In the genomic region with DNA sequence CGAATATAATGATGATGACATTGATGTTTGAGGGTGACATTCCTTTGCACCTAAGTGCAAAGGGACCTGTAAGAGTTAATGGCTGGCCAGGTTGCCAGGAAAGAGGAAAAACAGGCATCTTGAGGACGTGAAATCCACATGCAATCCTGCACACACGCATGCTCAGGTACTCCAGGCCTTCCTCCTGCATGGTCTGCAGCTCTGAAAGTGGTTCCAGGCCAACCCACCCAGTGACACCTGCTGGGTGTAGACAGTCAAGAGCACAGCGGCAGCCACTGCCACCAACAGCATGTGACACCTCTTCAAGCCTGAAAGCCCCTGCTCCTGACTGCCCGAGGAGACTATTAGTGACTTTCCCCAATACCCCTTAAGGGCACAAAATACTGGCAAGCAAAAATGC, we compare ENCODE assay signal across 27 cellular contexts.
A peak's percentile ranks its signal among the peaks of the same experiment; 100 is the strongest.
DNase-seq lines count a peak whose midpoint lies in the region; ATAC-seq, FAIRE-seq and TF ChIP-seq lines count a peak whose summit lies in the region.
"Had no signal": no experiment of that assay in that cellular context is flagged by ENCODE, and none has a peak within 500 bp of the region (broad histone marks: within the 10 kb centered on the region; RNA-seq: fewer than 3 reads in every experiment).

No MANE protein-coding gene starts in this region.

- TF ChIP-seq POLR2A in heart left ventricle (IDR thresholded peaks at IDR 0.05) = no peak

- H3K4me3 ChIP-seq in heart left ventricle = no peak overlapping the region
- no peak overlapping the region for H3K4me3 ChIP-seq in effector memory CD4-positive, alpha-beta T cell (ENCODE audit: insufficient read depth, low read depth, low read length, poor library complexity, severe bottlenecking)
- H3K4me3 ChIP-seq: BLaER1, MG63, Peyer's patch, SK-N-MC had no signal

- ATAC-seq in left ventricle myocardium superior (peak; percentile 63), heart left ventricle (no peak)
- no peak for ATAC-seq in activated naive CD4-positive, alpha-beta T cell treated with anti-CD3 and anti-CD28 coated beads, Interleukin-2, amount 50 U/mL, for 72 hours
- ATAC-seq: HCT116 had no signal

- H3K27me3 ChIP-seq in heart left ventricle = peaks cover 0 to 3% (median 0%) of the 10 kb centered on the region in 9 donors
- H3K27me3 ChIP-seq in effector memory CD4-positive, alpha-beta T cell (replicated peaks; ENCODE audit: control insufficient read depth, insufficient read depth, low read length, poor library complexity, severe bottlenecking) = no peaks in the 10 kb centered on the region
- H3K27me3 ChIP-seq: BLaER1, MG63, Peyer's patch had no signal

- no peak for TF ChIP-seq CTCF in heart left ventricle (IDR thresholded peaks at IDR 0.05)

- H3K27ac Mint-ChIP-seq in activated naive CD4-positive, alpha-beta T cell treated with anti-CD3 and anti-CD28 coated beads, Interleukin-2, amount 50 U/mL, for 72 hours = peak overlapping the region in 1 of 2 donors; percentile 66
- H3K27ac Mint-ChIP-seq: CD4-positive, CD25-positive, alpha-beta regulatory T cell had no signal

- peak; percentile 84 for FAIRE-seq in urothelium cell line (lab: Jason Lieb, UNC)
- FAIRE-seq: A204.1, G401.6, GM12892, GM19239 had no signal

- no peak overlapping the region for H3K27ac ChIP-seq in heart left ventricle
- H3K27ac ChIP-seq in effector memory CD4-positive, alpha-beta T cell (ENCODE audit: insufficient read depth, low read length, poor library complexity, severe bottlenecking) = no peak overlapping the region
- H3K27ac ChIP-seq: BLaER1, Peyer's patch, SK-N-MC had no signal

- H3K9me3 Mint-ChIP-seq in activated naive CD4-positive, alpha-beta T cell treated with anti-CD3 and anti-CD28 coated beads, Interleukin-2, amount 50 U/mL, for 72 hours = no peaks in the 10 kb centered on the region

- H3K36me3 ChIP-seq in heart left ventricle = no peaks in the 10 kb centered on the region
- no peaks in the 10 kb centered on the region for H3K36me3 ChIP-seq in effector memory CD4-positive, alpha-beta T cell (ENCODE audit: control insufficient read depth, insufficient read depth, low read length)
- H3K36me3 ChIP-seq: BLaER1, Peyer's patch had no signal

- no peaks in the 10 kb centered on the region for H3K36me3 Mint-ChIP-seq in activated naive CD4-positive, alpha-beta T cell treated with anti-CD3 and anti-CD28 coated beads, Interleukin-2, amount 50 U/mL, for 72 hours
- H3K36me3 Mint-ChIP-seq: CD4-positive, CD25-positive, alpha-beta regulatory T cell had no signal

- H3K4me1 ChIP-seq in heart left ventricle = no peaks in the 10 kb centered on the region
- H3K4me1 ChIP-seq in effector memory CD4-positive, alpha-beta T cell (ENCODE audit: control insufficient read depth, insufficient read depth, low read length, poor library complexity, severe bottlenecking) = no peaks in the 10 kb centered on the region
- H3K4me1 ChIP-seq: BLaER1, Peyer's patch had no signal

- DNase-seq in left ventricle myocardium superior (no peak), heart left ventricle (no peak), NCI-H187 treated with DMSO at 0.1 percent for 48 hours (lab: John Stamatoyannopoulos, UW) (peak; percentile 23), islet precursor cell (peak; percentile 64), urothelium cell line (ENCODE audit: low spot score) (no peak), NOMO-1 (lab: John Stamatoyannopoulos, UW; ENCODE audit: unreplicated experiment in 2 of 2) (no peak)
- DNase-seq in activated naive CD4-positive, alpha-beta T cell treated with anti-CD3 and anti-CD28 coated beads, Interleukin-2, amount 50 U/mL, for 72 hours (ENCODE audit: low spot score in 2 of 2) = no peak
- no peak for DNase-seq in effector memory CD4-positive, alpha-beta T cell
- DNase-seq: CD4-positive, CD25-positive, alpha-beta regulatory T cell; DMS153; KG1; MG63; NCI-H1105 treated with DMSO at 0.1 percent for 48 hours; NCI-H146; NCI-H2029 treated with DMSO at 0.1 percent for 48 hours; NCI-H510A; NCI-H69; OCI-M1; Peyer's patch; SIG-M5 had no signal

- intact Hi-C loops in left ventricle myocardium superior (cut with micrococcal nuclease) = no loop called here
- intact Hi-C loops in heart left ventricle (cut with DNase I) = loop anchor here in 2 of 10 donors (5.0 to 10.0 kb wide), 2 partner anchors 181 to 483 kb away; no protein-coding TSS in a partner anchor

- peaks cover 0 to 7% (median 0%) of the 10 kb centered on the region in 12 donors for H3K9me3 ChIP-seq in heart left ventricle
- H3K9me3 ChIP-seq in effector memory CD4-positive, alpha-beta T cell (ENCODE audit: control insufficient read depth, low read length) = no peaks in the 10 kb centered on the region
- H3K9me3 ChIP-seq: BLaER1, MG63, Peyer's patch had no signal

- 67 to 72% (median 71%) methylated on average over 5 of the region's 5 CpGs for WGBS in heart left ventricle, 4 donors

Comparison
In these comparisons a context has a peak if more than half of its experiments do, and no peak if none do; other contexts are left out.
1. DNase-seq: peak in NCI-H187 treated with DMSO at 0.1 percent for 48 hours (single experiment) and islet precursor cell (single experiment); none in left ventricle myocardium superior (single experiment), heart left ventricle (0 of 5), urothelium cell line (single experiment), NOMO-1 (0 of 2), activated naive CD4-positive, alpha-beta T cell treated with anti-CD3 and anti-CD28 coated beads, Interleukin-2, amount 50 U/mL, for 72 hours (0 of 2) and effector memory CD4-positive, alpha-beta T cell (0 of 3).